8 cellular contexts compared by ENCODE assay signal in the genomic region with DNA sequence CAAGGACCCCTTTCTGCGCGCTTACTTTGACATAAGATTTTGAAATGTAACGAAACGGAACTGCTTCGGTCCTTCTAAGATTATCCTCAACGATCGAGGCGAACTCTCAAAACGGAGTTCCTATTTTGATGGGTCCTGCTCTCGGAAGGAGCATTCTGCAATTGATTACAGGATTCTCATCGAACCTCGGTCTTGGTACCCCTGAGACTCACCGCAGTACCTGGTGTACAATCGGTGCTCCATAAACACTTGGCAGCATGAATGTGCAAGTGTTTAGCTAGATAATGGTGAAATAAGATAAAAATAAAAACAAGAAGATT. TPM values are rescaled to one million over a fixed set of nuclear protein-coding genes. Genes with fewer than 3 reads are reported as not detected.
DNase-seq lines count a peak whose midpoint lies in the region; ATAC-seq and TF ChIP-seq lines count a peak whose summit lies in the region.

No MANE protein-coding gene starts in this region.

- H3K4me1 Mint-ChIP-seq in T-helper 1 cell treated with Interleukin-12 subunit alpha and Interleukin-12 subunit beta and Interleukin-4 antibody, amounts not matched to agents 30 μg/mL and 1 μg/mL, for 36 hours (ENCODE audit: low read depth), result peaks cover 29% of the 10 kb centered on the region
- H3K4me1 Mint-ChIP-seq in nephron progenitor cell, result peaks cover 29% of the 10 kb centered on the region

- H3K9me3 Mint-ChIP-seq in T-helper 1 cell treated with Interleukin-12 subunit alpha and Interleukin-12 subunit beta and Interleukin-4 antibody, amounts not matched to agents 30 μg/mL and 1 μg/mL, for 36 hours, result no peaks in the 10 kb centered on the region
- no peaks in the 10 kb centered on the region for H3K9me3 Mint-ChIP-seq in nephron progenitor cell

- 10 to 12% methylated on average over 14 of the region's 14 CpGs for WGBS in ectodermal cell, 2 experiments

- H3K36me3 Mint-ChIP-seq in T-helper 1 cell treated with Interleukin-12 subunit alpha and Interleukin-12 subunit beta and Interleukin-4 antibody, amounts not matched to agents 30 μg/mL and 1 μg/mL, for 36 hours (ENCODE audit: low read depth), result peaks cover 19% of the 10 kb centered on the region
- H3K36me3 Mint-ChIP-seq in nephron progenitor cell (ENCODE audit: low read depth), result peaks cover 29% of the 10 kb centered on the region

- peak overlapping the region; percentile 95 for H3K4me3 Mint-ChIP-seq in T-helper 1 cell treated with Interleukin-12 subunit alpha and Interleukin-12 subunit beta and Interleukin-4 antibody, amounts not matched to agents 30 μg/mL and 1 μg/mL, for 36 hours
- peak overlapping the region; percentile 96 for H3K4me3 Mint-ChIP-seq in nephron progenitor cell

- ATAC-seq in HG02973 (IDR thresholded peaks at IDR 0.05; ENCODE audit: unreplicated experiment), result no peak
- ATAC-seq in HG02610 (IDR thresholded peaks at IDR 0.05; ENCODE audit: unreplicated experiment), result no peak

- peaks cover 3% of the 10 kb centered on the region for H3K4me1 ChIP-seq in ectodermal cell (ENCODE audit: control insufficient read depth, insufficient read depth, low read length)

- no peaks in the 10 kb centered on the region for H3K27me3 Mint-ChIP-seq in T-helper 1 cell treated with Interleukin-12 subunit alpha and Interleukin-12 subunit beta and Interleukin-4 antibody, amounts not matched to agents 30 μg/mL and 1 μg/mL, for 36 hours (ENCODE audit: low read depth)
- no peaks in the 10 kb centered on the region for H3K27me3 Mint-ChIP-seq in nephron progenitor cell (ENCODE audit: low read depth, poor library complexity)

- no peaks in the 10 kb centered on the region for H3K9me3 ChIP-seq in ectodermal cell (ENCODE audit: control insufficient read depth, low read length)

- peak overlapping the region; percentile 97 for H3K27ac Mint-ChIP-seq in T-helper 1 cell treated with Interleukin-12 subunit alpha and Interleukin-12 subunit beta and Interleukin-4 antibody, amounts not matched to agents 30 μg/mL and 1 μg/mL, for 36 hours
- H3K27ac Mint-ChIP-seq in nephron progenitor cell, result peak overlapping the region; percentile 99

- DNase-seq in T-helper 1 cell (no peak), nephron progenitor cell (no peak), NCI-H345 treated with DMSO at 0.1 percent for 48 hours (lab: John Stamatoyannopoulos, UW; ENCODE audit: unreplicated experiment) (no peak)
- no peak for DNase-seq in Jurkat, Clone E6-1 (ENCODE audit: low read depth, low spot score)

- H3K36me3 ChIP-seq in ectodermal cell (ENCODE audit: control insufficient read depth, insufficient read depth, low read length), result peaks cover 4% of the 10 kb centered on the region

- TF ChIP-seq CTCF in nephron progenitor cell (IDR thresholded peaks at IDR 0.05), result no peak

- H3K4me3 ChIP-seq in Jurkat, Clone E6-1 (ENCODE audit: low read length), result peak overlapping the region; percentile 95
- peak overlapping the region; percentile 55 for H3K4me3 ChIP-seq in ectodermal cell (ENCODE audit: insufficient read depth, low read depth, low read length)

- no peaks in the 10 kb centered on the region for H3K27me3 ChIP-seq in ectodermal cell (ENCODE audit: control insufficient read depth, insufficient read depth, low read length, poor library complexity, severe bottlenecking)

- H3K27ac ChIP-seq in ectodermal cell (ENCODE audit: insufficient read depth, low read depth, low read length, poor library complexity, severe bottlenecking), result no peak overlapping the region

RNA-seq across cellular contexts. Expression of gene NEMF, which starts 0.5 kb away (rescaled TPM):
- polyA plus RNA-seq in Jurkat, Clone E6-1 (2012; ENCODE audit: insufficient read depth, insufficient read length), result 29.2 TPM
- polyA plus RNA-seq in ectodermal cell (2013, experiment 1 of 4), result 56.0 TPM
- polyA plus RNA-seq in ectodermal cell (2013, experiment 2 of 4), result 58.8 TPM
- polyA plus RNA-seq in ectodermal cell (2013, experiment 3 of 4), result 48.3 TPM
- polyA plus RNA-seq in ectodermal cell (2013, experiment 4 of 4), result 55.5 TPM

RNA-seq across cellular contexts. Expression of gene ARF6, which starts 39.8 kb away (rescaled TPM):
- 29.5 TPM for polyA plus RNA-seq in Jurkat, Clone E6-1 (2012; ENCODE audit: insufficient read depth, insufficient read length)
- 58.3 TPM for polyA plus RNA-seq in ectodermal cell (2013, experiment 1 of 4)
- polyA plus RNA-seq in ectodermal cell (2013, experiment 2 of 4), result 62.3 TPM
- polyA plus RNA-seq in ectodermal cell (2013, experiment 3 of 4), result 43.1 TPM
- polyA plus RNA-seq in ectodermal cell (2013, experiment 4 of 4), result 42.4 TPM
